2 cellular contexts compared by ENCODE assay signal in the genomic region with DNA sequence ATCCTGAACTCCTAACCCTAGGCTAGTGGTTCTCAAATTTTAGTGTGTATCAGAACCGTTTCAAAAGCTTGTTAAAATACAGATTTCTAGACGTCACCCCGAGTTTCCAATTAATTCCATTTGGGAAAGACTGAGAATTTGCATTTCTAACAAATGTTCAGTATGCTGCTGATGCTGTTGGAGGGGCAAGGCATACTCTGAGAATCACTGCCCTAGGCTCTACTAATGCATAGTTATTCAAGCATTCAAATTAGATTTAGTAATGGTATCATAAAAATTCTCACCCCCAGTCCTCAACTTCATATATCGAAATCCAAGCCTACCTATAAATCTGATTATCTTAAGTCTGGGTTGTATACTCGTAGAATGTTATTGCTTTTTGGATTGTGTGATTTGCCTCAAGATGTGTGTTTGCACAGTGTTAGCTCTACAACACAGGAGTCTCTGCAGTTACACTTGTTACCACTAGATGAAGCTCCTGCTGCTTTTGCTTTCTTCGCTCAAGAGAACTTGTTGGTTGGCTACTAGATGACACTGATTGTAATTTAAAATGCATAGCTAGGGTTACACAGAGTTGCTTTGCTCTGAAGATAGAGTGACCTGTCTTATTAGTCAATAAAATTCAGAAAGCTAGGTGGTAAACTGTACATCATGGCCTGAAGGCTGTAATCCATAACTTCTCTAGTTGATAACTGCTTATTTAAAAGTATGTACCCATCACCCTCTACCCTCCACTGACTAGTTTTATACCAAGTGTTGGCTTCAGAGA.
TF ChIP-seq lines count a peak whose summit lies in the region.

No MANE protein-coding gene starts in this region.

TF ChIP-seq in HEK293, 187 proteins besides CTCF, POLR2A, EP300 and RAD21 (continued from another document):
- TF ChIP-seq ZNF23 (tag by site-specific recombination; IDR thresholded peaks at IDR 0.05; ENCODE audit: borderline replicate concordance) (no peak), ZBTB17 (tag by site-specific recombination; IDR thresholded peaks at IDR 0.05) (peak; percentile 76; the same call in 1 of the 2 replicates), ZNF654 (tag by site-specific recombination; IDR thresholded peaks at IDR 0.05; ENCODE audit: low read depth) (peak; percentile 93), ZXDB (tag by site-specific recombination; IDR thresholded peaks at IDR 0.05) (no peak), ZNF155 (tag by site-specific recombination; IDR thresholded peaks at IDR 0.05) (no peak), ZNF544 (tag by site-specific recombination; IDR thresholded peaks at IDR 0.05) (no peak), SCRT1 (tag by site-specific recombination; IDR thresholded peaks at IDR 0.05; ENCODE audit: borderline replicate concordance) (peak; percentile 93), OSR2 (tag by site-specific recombination; IDR thresholded peaks at IDR 0.05) (no peak), KLF10 (tag by site-specific recombination; IDR thresholded peaks at IDR 0.05) (peak; percentile 26; the same call in 1 of the 2 replicates), ZSCAN30 (tag by site-specific recombination; IDR thresholded peaks at IDR 0.05) (peak; percentile 54; the same call in 1 of the 2 replicates), ZNF629 (tag by site-specific recombination; IDR thresholded peaks at IDR 0.05) (0 out of 2 replicates have a peak, but pooled peaks have one; percentile 20), ZEB2 (tag by site-specific recombination; IDR thresholded peaks at IDR 0.05) (0 out of 2 replicates have a peak, but pooled peaks have one; percentile 33), ZNF776 (tag by site-specific recombination; IDR thresholded peaks at IDR 0.05; ENCODE audit: borderline replicate concordance) (no peak), REPIN1 (tag by site-specific recombination; IDR thresholded peaks at IDR 0.05; ENCODE audit: low read depth) (no peak), KLF8 (tag by site-specific recombination; IDR thresholded peaks at IDR 0.05) (no peak)
- TF ChIP-seq, protein P1, sequence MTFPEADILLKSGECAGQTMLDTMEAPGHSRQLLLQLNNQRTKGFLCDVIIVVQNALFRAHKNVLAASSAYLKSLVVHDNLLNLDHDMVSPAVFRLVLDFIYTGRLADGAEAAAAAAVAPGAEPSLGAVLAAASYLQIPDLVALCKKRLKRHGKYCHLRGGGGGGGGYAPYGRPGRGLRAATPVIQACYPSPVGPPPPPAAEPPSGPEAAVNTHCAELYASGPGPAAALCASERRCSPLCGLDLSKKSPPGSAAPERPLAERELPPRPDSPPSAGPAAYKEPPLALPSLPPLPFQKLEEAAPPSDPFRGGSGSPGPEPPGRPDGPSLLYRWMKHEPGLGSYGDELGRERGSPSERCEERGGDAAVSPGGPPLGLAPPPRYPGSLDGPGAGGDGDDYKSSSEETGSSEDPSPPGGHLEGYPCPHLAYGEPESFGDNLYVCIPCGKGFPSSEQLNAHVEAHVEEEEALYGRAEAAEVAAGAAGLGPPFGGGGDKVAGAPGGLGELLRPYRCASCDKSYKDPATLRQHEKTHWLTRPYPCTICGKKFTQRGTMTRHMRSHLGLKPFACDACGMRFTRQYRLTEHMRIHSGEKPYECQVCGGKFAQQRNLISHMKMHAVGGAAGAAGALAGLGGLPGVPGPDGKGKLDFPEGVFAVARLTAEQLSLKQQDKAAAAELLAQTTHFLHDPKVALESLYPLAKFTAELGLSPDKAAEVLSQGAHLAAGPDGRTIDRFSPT (tag by site-specific recombination; IDR thresholded peaks at IDR 0.05) = no peak
- TF ChIP-seq, protein P2, sequence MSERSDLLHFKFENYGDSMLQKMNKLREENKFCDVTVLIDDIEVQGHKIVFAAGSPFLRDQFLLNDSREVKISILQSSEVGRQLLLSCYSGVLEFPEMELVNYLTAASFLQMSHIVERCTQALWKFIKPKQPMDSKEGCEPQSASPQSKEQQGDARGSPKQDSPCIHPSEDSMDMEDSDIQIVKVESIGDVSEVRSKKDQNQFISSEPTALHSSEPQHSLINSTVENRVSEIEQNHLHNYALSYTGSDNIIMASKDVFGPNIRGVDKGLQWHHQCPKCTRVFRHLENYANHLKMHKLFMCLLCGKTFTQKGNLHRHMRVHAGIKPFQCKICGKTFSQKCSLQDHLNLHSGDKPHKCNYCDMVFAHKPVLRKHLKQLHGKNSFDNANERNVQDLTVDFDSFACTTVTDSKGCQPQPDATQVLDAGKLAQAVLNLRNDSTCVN (tag by site-specific recombination; optimal IDR thresholded peaks at IDR 0.05) = no peak

TF ChIP-seq in SK-N-SH treated with all-trans-retinoic acid at 6 μM for 48 hours, 23 proteins besides CTCF, POLR2A, EP300 and RAD21 (continued from another document):
- TF ChIP-seq, protein P3, sequence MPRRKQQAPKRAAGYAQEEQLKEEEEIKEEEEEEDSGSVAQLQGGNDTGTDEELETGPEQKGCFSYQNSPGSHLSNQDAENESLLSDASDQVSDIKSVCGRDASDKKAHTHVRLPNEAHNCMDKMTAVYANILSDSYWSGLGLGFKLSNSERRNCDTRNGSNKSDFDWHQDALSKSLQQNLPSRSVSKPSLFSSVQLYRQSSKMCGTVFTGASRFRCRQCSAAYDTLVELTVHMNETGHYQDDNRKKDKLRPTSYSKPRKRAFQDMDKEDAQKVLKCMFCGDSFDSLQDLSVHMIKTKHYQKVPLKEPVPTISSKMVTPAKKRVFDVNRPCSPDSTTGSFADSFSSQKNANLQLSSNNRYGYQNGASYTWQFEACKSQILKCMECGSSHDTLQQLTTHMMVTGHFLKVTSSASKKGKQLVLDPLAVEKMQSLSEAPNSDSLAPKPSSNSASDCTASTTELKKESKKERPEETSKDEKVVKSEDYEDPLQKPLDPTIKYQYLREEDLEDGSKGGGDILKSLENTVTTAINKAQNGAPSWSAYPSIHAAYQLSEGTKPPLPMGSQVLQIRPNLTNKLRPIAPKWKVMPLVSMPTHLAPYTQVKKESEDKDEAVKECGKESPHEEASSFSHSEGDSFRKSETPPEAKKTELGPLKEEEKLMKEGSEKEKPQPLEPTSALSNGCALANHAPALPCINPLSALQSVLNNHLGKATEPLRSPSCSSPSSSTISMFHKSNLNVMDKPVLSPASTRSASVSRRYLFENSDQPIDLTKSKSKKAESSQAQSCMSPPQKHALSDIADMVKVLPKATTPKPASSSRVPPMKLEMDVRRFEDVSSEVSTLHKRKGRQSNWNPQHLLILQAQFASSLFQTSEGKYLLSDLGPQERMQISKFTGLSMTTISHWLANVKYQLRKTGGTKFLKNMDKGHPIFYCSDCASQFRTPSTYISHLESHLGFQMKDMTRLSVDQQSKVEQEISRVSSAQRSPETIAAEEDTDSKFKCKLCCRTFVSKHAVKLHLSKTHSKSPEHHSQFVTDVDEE (CRISPR knock-in tag; IDR thresholded peaks at IDR 0.05) = no peak
- TF ChIP-seq SNAI2 (CRISPR knock-in tag; IDR thresholded peaks at IDR 0.05) = no peak
- TF ChIP-seq TOX (CRISPR knock-in tag; IDR thresholded peaks at IDR 0.05; ENCODE audit: borderline replicate concordance) = no peak
- no peak for TF ChIP-seq PPARA (CRISPR knock-in tag; IDR thresholded peaks at IDR 0.05; ENCODE audit: borderline replicate concordance)
- no peak for TF ChIP-seq OSR1 (CRISPR knock-in tag; IDR thresholded peaks at IDR 0.05)
- TF ChIP-seq ZFP3 (CRISPR knock-in tag; IDR thresholded peaks at IDR 0.05) = no peak
- TF ChIP-seq ZFP30 (CRISPR knock-in tag; IDR thresholded peaks at IDR 0.05) = no peak
- no peak for TF ChIP-seq ARNTL (CRISPR knock-in tag; IDR thresholded peaks at IDR 0.05; ENCODE audit: borderline replicate concordance, low read depth)
- TF ChIP-seq ZNF565 (CRISPR knock-in tag; conservative IDR thresholded peaks at IDR 0.05; ENCODE audit: low read depth) = no peak
- TF ChIP-seq TCF4 (CRISPR knock-in tag; IDR thresholded peaks at IDR 0.05; ENCODE audit: borderline replicate concordance) = no peak
- TF ChIP-seq ZC3H10 (CRISPR knock-in tag; IDR thresholded peaks at IDR 0.05) = no peak
TF ChIP-seq in SK-N-SH treated with all-trans-retinoic acid at 6 μM for 48 hours: peak in this region for 0.
